37 cellular contexts compared by ENCODE assay signal in genomic region chr7:38777609-38778008, GRCh38.
"Had no signal": no experiment of that assay in that cellular context is flagged by ENCODE, and none has a peak within 500 bp of the region (broad histone marks: within the 10 kb centered on the region; RNA-seq: fewer than 3 reads in every experiment).

No MANE protein-coding gene starts in this region.

- H3K27me3 ChIP-seq: ascending aorta, cardiac muscle cell had no signal

- H3K27ac ChIP-seq: ascending aorta, cardiac muscle cell, VCaP had no signal

- H3K4me1 Mint-ChIP-seq: activated B cell treated with CpG ODN at 0.5 μM for 24 hours; activated CD4-positive, alpha-beta T cell treated with anti-CD3 and anti-CD28 coated beads, Interleukin-2, amount 10 ng/mL, durations not matched to agents 24 days and 14 days; activated CD8-positive, alpha-beta memory T cell treated with anti-CD3 and anti-CD28 coated beads, Interleukin-2, amount 10 ng/mL, durations not matched to agents 7 days and 5 days; activated naive CD4-positive, alpha-beta T cell treated with anti-CD3 and anti-CD28 coated beads, Interleukin-2, amount 10 ng/mL, durations not matched to agents 7 days and 5 days; activated naive CD4-positive, alpha-beta T cell treated with anti-CD3 and anti-CD28 coated beads, Interleukin-2, amount 50 U/mL, for 24 hours; activated naive CD8-positive, alpha-beta T cell treated with anti-CD3 and anti-CD28 coated beads, Interleukin-2, amount 10 ng/mL, durations not matched to agents 7 days and 5 days; activated naive CD8-positive, alpha-beta T cell treated with anti-CD3 and anti-CD28 coated beads, Interleukin-2, amount 50 U/mL, for 24 hours; central memory CD8-positive, alpha-beta T cell had no signal

- H3K9me3 ChIP-seq: ascending aorta had no signal

- H3K27ac Mint-ChIP-seq: activated B cell treated with CpG ODN at 0.5 μM for 24 hours; activated CD4-positive, alpha-beta memory T cell treated with anti-CD3 and anti-CD28 coated beads for 36 hours; activated CD4-positive, alpha-beta T cell treated with anti-CD3 and anti-CD28 coated beads, Interleukin-2, amount 10 ng/mL, durations not matched to agents 24 days and 14 days; activated CD8-positive, alpha-beta memory T cell treated with anti-CD3 and anti-CD28 coated beads, Interleukin-2, amount 10 ng/mL, durations not matched to agents 7 days and 5 days; activated CD8-positive, alpha-beta T cell treated with anti-CD3 and anti-CD28 coated beads for 36 hours; activated naive CD4-positive, alpha-beta T cell treated with anti-CD3 and anti-CD28 coated beads, Interleukin-2, amount 10 ng/mL, durations not matched to agents 7 days and 5 days; activated naive CD4-positive, alpha-beta T cell treated with anti-CD3 and anti-CD28 coated beads, Interleukin-2, amount 50 U/mL, for 24 hours; activated naive CD8-positive, alpha-beta T cell; activated naive CD8-positive, alpha-beta T cell treated with anti-CD3 and anti-CD28 coated beads, Interleukin-2, amount 10 ng/mL, durations not matched to agents 7 days and 5 days; activated naive CD8-positive, alpha-beta T cell treated with anti-CD3 and anti-CD28 coated beads, Interleukin-2, amount 50 U/mL, for 24 hours; activated T-cell treated with anti-CD3 and anti-CD28 coated beads, Interleukin-2, amount 50 U/mL, for 24 hours; activated T-helper 2 cell treated with anti-CD3 and anti-CD28 coated beads, Interferon-gamma antibody, Interleukin-2, Interleukin-4, amounts not matched to agents 10 μg/mL and 5 μg/mL and 100 μg/mL, durations not matched to agents 14 hours and 24 hours and 36 hours; brain; T-helper 1 cell treated with Interleukin-12 subunit alpha and Interleukin-12 subunit beta and Interleukin-4 antibody, amounts not matched to agents 30 μg/mL and 1 μg/mL, for 36 hours; T-helper 2 cell treated with Interferon-gamma antibody and Interleukin-4, amounts not matched to agents 5 μg/mL and 100 μg/mL, for 36 hours had no signal

- H3K4me3 Mint-ChIP-seq: activated B cell treated with CpG ODN at 0.5 μM for 24 hours; activated CD4-positive, alpha-beta memory T cell treated with anti-CD3 and anti-CD28 coated beads for 36 hours; activated CD4-positive, alpha-beta T cell treated with anti-CD3 and anti-CD28 coated beads, Interleukin-2, amount 10 ng/mL, durations not matched to agents 24 days and 14 days; activated CD8-positive, alpha-beta memory T cell treated with anti-CD3 and anti-CD28 coated beads, Interleukin-2, amount 10 ng/mL, durations not matched to agents 7 days and 5 days; activated CD8-positive, alpha-beta T cell treated with anti-CD3 and anti-CD28 coated beads for 36 hours; activated naive CD4-positive, alpha-beta T cell treated with anti-CD3 and anti-CD28 coated beads, Interleukin-2, amount 10 ng/mL, durations not matched to agents 7 days and 5 days; activated naive CD4-positive, alpha-beta T cell treated with anti-CD3 and anti-CD28 coated beads, Interleukin-2, amount 50 U/mL, for 24 hours; activated naive CD8-positive, alpha-beta T cell; activated naive CD8-positive, alpha-beta T cell treated with anti-CD3 and anti-CD28 coated beads, Interleukin-2, amount 10 ng/mL, durations not matched to agents 7 days and 5 days; activated naive CD8-positive, alpha-beta T cell treated with anti-CD3 and anti-CD28 coated beads, Interleukin-2, amount 50 U/mL, for 24 hours; activated T-cell treated with anti-CD3 and anti-CD28 coated beads, Interleukin-2, amount 50 U/mL, for 24 hours; brain; central memory CD8-positive, alpha-beta T cell; T-helper 1 cell treated with Interleukin-12 subunit alpha and Interleukin-12 subunit beta and Interleukin-4 antibody, amounts not matched to agents 30 μg/mL and 1 μg/mL, for 36 hours; T-helper 2 cell treated with Interferon-gamma antibody and Interleukin-4, amounts not matched to agents 5 μg/mL and 100 μg/mL, for 36 hours had no signal

- H3K9me3 Mint-ChIP-seq: activated B cell treated with CpG ODN at 0.5 μM for 24 hours; activated CD4-positive, alpha-beta memory T cell treated with anti-CD3 and anti-CD28 coated beads for 36 hours; activated CD4-positive, alpha-beta T cell treated with anti-CD3 and anti-CD28 coated beads, Interleukin-2, amount 10 ng/mL, durations not matched to agents 24 days and 14 days; activated CD8-positive, alpha-beta T cell treated with anti-CD3 and anti-CD28 coated beads for 36 hours; activated naive CD4-positive, alpha-beta T cell treated with anti-CD3 and anti-CD28 coated beads, Interleukin-2, amount 10 ng/mL, durations not matched to agents 7 days and 5 days; activated naive CD4-positive, alpha-beta T cell treated with anti-CD3 and anti-CD28 coated beads, Interleukin-2, amount 50 U/mL, for 24 hours; activated naive CD8-positive, alpha-beta T cell treated with anti-CD3 and anti-CD28 coated beads, Interleukin-2, amount 10 ng/mL, durations not matched to agents 7 days and 5 days; activated naive CD8-positive, alpha-beta T cell treated with anti-CD3 and anti-CD28 coated beads, Interleukin-2, amount 50 U/mL, for 24 hours; activated T-cell treated with anti-CD3 and anti-CD28 coated beads, Interleukin-2, amount 50 U/mL, for 24 hours; activated T-helper 2 cell treated with anti-CD3 and anti-CD28 coated beads, Interferon-gamma antibody, Interleukin-2, Interleukin-4, amounts not matched to agents 10 μg/mL and 5 μg/mL and 100 μg/mL, durations not matched to agents 14 hours and 24 hours and 36 hours; brain; central memory CD8-positive, alpha-beta T cell; T-helper 1 cell treated with Interleukin-12 subunit alpha and Interleukin-12 subunit beta and Interleukin-4 antibody, amounts not matched to agents 30 μg/mL and 1 μg/mL, for 36 hours; T-helper 2 cell treated with Interferon-gamma antibody and Interleukin-4, amounts not matched to agents 5 μg/mL and 100 μg/mL, for 36 hours had no signal

- H3K4me1 ChIP-seq: ascending aorta had no signal

- DNase-seq: activated B cell treated with CpG ODN at 0.5 μM for 24 hours; activated CD4-positive, alpha-beta memory T cell treated with anti-CD3 and anti-CD28 coated beads for 36 hours; activated CD4-positive, alpha-beta T cell treated with anti-CD3 and anti-CD28 coated beads for 4 hours; activated CD4-positive, alpha-beta T cell treated with anti-CD3 and anti-CD28 coated beads, Interleukin-2, amount 10 ng/mL, durations not matched to agents 24 days and 14 days; activated CD4-positive, alpha-beta T cell treated with anti-CD3 and anti-CD28 coated beads, Interleukin-2, amount 50 U/mL, for 1 hour; activated CD4-positive, alpha-beta T cell treated with anti-CD3 and anti-CD28 coated beads, Interleukin-2, amount 50 U/mL, for 4 hours; activated CD4-positive, CD25-positive, alpha-beta regulatory T cell treated with anti-CD3 and anti-CD28 coated beads, Interleukin-2, amount 50 U/mL, for 72 hours; activated CD8-positive, alpha-beta memory T cell treated with anti-CD3 and anti-CD28 coated beads for 24 hours; activated CD8-positive, alpha-beta memory T cell treated with anti-CD3 and anti-CD28 coated beads, Interleukin-2, amount 10 ng/mL, durations not matched to agents 7 days and 5 days; activated CD8-positive, alpha-beta memory T cell treated with anti-CD3 and anti-CD28 coated beads, Interleukin-2, amount 50 U/mL, for 48 hours; activated CD8-positive, alpha-beta T cell treated with anti-CD3 and anti-CD28 coated beads for 36 hours; activated effector memory CD4-positive, alpha-beta T cell treated with Interleukin-2 at 50 U/mL for 16 hours; activated gamma-delta T cell; activated naive CD4-positive, alpha-beta T cell treated with anti-CD3 and anti-CD28 coated beads, Interleukin-2, amount 10 ng/mL, durations not matched to agents 7 days and 5 days; activated naive CD4-positive, alpha-beta T cell treated with Interleukin-2 at 50 U/mL for 16 hours; activated naive CD8-positive, alpha-beta T cell treated with anti-CD3 and anti-CD28 coated beads, Interleukin-2, amount 10 ng/mL, durations not matched to agents 7 days and 5 days; activated naive CD8-positive, alpha-beta T cell treated with anti-CD3 and anti-CD28 coated beads, Interleukin-2, amount 50 U/mL, for 24 hours; activated T-cell treated with anti-CD3 and anti-CD28 coated beads, Interleukin-2, amount 50 U/mL, for 24 hours; activated T-cell treated with anti-CD3 and anti-CD28 coated beads, Interleukin-2, amount 50 U/mL, for 48 hours; amygdala; anterior cingulate cortex; caudate nucleus; cerebellar nuclear complex; T-helper 2 cell; T-helper 9 cell had no signal

- H3K27me3 Mint-ChIP-seq: activated B cell treated with CpG ODN at 0.5 μM for 24 hours; activated CD4-positive, alpha-beta memory T cell treated with anti-CD3 and anti-CD28 coated beads for 36 hours; activated CD4-positive, alpha-beta T cell treated with anti-CD3 and anti-CD28 coated beads, Interleukin-2, amount 10 ng/mL, durations not matched to agents 24 days and 14 days; activated CD8-positive, alpha-beta memory T cell treated with anti-CD3 and anti-CD28 coated beads, Interleukin-2, amount 10 ng/mL, durations not matched to agents 7 days and 5 days; activated CD8-positive, alpha-beta T cell treated with anti-CD3 and anti-CD28 coated beads for 36 hours; activated naive CD4-positive, alpha-beta T cell treated with anti-CD3 and anti-CD28 coated beads, Interleukin-2, amount 10 ng/mL, durations not matched to agents 7 days and 5 days; activated naive CD4-positive, alpha-beta T cell treated with anti-CD3 and anti-CD28 coated beads, Interleukin-2, amount 50 U/mL, for 24 hours; activated naive CD8-positive, alpha-beta T cell; activated naive CD8-positive, alpha-beta T cell treated with anti-CD3 and anti-CD28 coated beads, Interleukin-2, amount 10 ng/mL, durations not matched to agents 7 days and 5 days; activated naive CD8-positive, alpha-beta T cell treated with anti-CD3 and anti-CD28 coated beads, Interleukin-2, amount 50 U/mL, for 24 hours; activated T-cell treated with anti-CD3 and anti-CD28 coated beads, Interleukin-2, amount 50 U/mL, for 24 hours; brain; central memory CD8-positive, alpha-beta T cell had no signal

- ATAC-seq: activated CD8-positive, alpha-beta memory T cell treated with anti-CD3 and anti-CD28 coated beads, Interleukin-2, amount 10 ng/mL, durations not matched to agents 7 days and 5 days; activated CD8-positive, alpha-beta T cell treated with anti-CD3 and anti-CD28 coated beads for 36 hours; activated naive CD8-positive, alpha-beta T cell treated with anti-CD3 and anti-CD28 coated beads, Interleukin-2, amount 50 U/mL, for 24 hours had no signal

- FAIRE-seq: bronchial epithelial cell, TTC549 had no signal

- H3K4me3 ChIP-seq: ascending aorta, cardiac muscle cell had no signal
